7 cellular contexts compared by ENCODE assay signal in the genomic region with DNA sequence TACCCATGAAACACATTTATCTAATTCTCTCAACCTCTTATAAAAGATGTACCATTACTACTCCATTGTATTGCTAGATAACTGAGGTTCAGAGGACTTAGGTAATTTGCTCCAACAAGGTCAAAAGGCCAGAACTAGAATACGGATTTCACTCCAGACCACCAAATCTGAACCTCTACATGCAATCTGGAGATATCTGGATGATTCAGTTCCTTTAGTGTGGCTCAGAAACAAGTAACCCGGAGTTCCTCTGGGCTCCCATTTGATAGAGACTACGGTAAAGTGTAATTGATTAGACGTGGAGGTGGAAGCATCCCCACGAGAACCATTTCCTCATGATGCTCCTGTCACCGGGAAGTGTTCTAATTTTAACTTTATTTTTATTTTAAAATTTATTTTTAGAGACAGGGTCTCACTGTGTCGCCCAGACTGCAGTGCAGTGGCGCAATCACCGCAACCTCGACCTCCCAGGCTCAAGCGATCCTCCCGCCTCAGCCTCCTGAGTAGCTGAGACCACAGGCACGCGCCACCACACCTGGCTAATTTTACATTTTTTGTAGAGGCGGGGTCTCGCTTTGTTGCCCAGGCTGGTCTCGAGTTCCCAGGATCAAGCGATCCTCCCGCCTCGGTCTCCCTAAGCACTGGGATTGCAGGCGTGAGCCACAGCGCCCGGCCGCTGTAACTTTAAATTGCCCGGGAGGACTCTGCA. TPM values are rescaled to one million over a fixed set of nuclear protein-coding genes. Genes with fewer than 3 reads are reported as not detected.
DNase-seq lines count a peak whose midpoint lies in the region; ATAC-seq, FAIRE-seq and TF ChIP-seq lines count a peak whose summit lies in the region.

No MANE protein-coding gene starts in this region.

- POLR2A ChIA-PET in activated CD8-positive, alpha-beta T cell treated with anti-CD3 and anti-CD28 coated beads, Interleukin-2, amount 10 ng/mL, durations not matched to agents 7 days and 5 days (lab: Charles Lee) = interaction anchor here (1.2 to 1.6 kb wide), 3 partner anchors 31 to 235 kb away, joined by 3 to 4 read pairs (median 3); no protein-coding TSS in a partner anchor

- TF ChIP-seq CTCF in tibial nerve (IDR thresholded peaks at IDR 0.05) = no peak

- TF ChIP-seq POLR2A in tibial nerve (IDR thresholded peaks at IDR 0.05) = no peak

- TF ChIP-seq EP300 in tibial nerve (IDR thresholded peaks at IDR 0.05) = no peak

- peak overlapping the region; percentile 96 for H3K4me3 Mint-ChIP-seq in activated CD8-positive, alpha-beta T cell treated with anti-CD3 and anti-CD28 coated beads, Interleukin-2, amount 10 ng/mL, durations not matched to agents 7 days and 5 days

- H3K36me3 ChIP-seq in tibial nerve = peaks cover 0 to 28% (median 0%) of the 10 kb centered on the region in 3 donors

- CTCF ChIA-PET in activated CD8-positive, alpha-beta T cell treated with anti-CD3 and anti-CD28 coated beads, Interleukin-2, amount 10 ng/mL, durations not matched to agents 7 days and 5 days (lab: Charles Lee) = interaction anchor here (1.0 kb wide), 1 partner anchor 135 kb away, joined by 3 read pairs; no protein-coding TSS in a partner anchor

- ATAC-seq in HG03025 (IDR thresholded peaks at IDR 0.05; ENCODE audit: low FRiP score, unreplicated experiment) = peak; percentile 25
- peak; percentile 14 for ATAC-seq in activated CD8-positive, alpha-beta T cell treated with anti-CD3 and anti-CD28 coated beads, Interleukin-2, amount 10 ng/mL, durations not matched to agents 7 days and 5 days

- peak overlapping the region; percentile 77 to 96 (median 85) for H3K4me3 ChIP-seq in tibial nerve

- H3K27me3 Mint-ChIP-seq in activated CD8-positive, alpha-beta T cell treated with anti-CD3 and anti-CD28 coated beads, Interleukin-2, amount 10 ng/mL, durations not matched to agents 7 days and 5 days (ENCODE audit: low read depth) = no peaks in the 10 kb centered on the region

- H3K9me3 ChIP-seq in tibial nerve = peaks cover 0 to 8% (median 0%) of the 10 kb centered on the region in 4 donors

- no peaks in the 10 kb centered on the region for H3K9me3 Mint-ChIP-seq in activated CD8-positive, alpha-beta T cell treated with anti-CD3 and anti-CD28 coated beads, Interleukin-2, amount 10 ng/mL, durations not matched to agents 7 days and 5 days (ENCODE audit: insufficient read depth)

- H3K27me3 ChIP-seq in tibial nerve = no peaks in the 10 kb centered on the region

- DNase-seq in GM19239 (ENCODE audit: insufficient read length, low spot score) (no peak), kidney tubule cell (ENCODE audit: low spot score) (peak; percentile 2), tibial nerve (ENCODE audit: low spot score in 2 of 2) (no peak), SW 1271 (lab: John Stamatoyannopoulos, UW) (no peak)
- DNase-seq in activated CD8-positive, alpha-beta T cell treated with anti-CD3 and anti-CD28 coated beads, Interleukin-2, amount 10 ng/mL, durations not matched to agents 7 days and 5 days = no peak
- DNase-seq in activated CD4-positive, alpha-beta T cell treated with anti-CD3 and anti-CD28 coated beads, Interleukin-2, amount 50 U/mL, for 48 hours = no peak

- 18 to 22% methylated on average over 24 to 25 of the region's 25 CpGs for WGBS in tibial nerve, 2 donors

- peaks cover 53% of the 10 kb centered on the region for H3K36me3 Mint-ChIP-seq in activated CD8-positive, alpha-beta T cell treated with anti-CD3 and anti-CD28 coated beads, Interleukin-2, amount 10 ng/mL, durations not matched to agents 7 days and 5 days (ENCODE audit: low read depth)

- peak overlapping the region; percentile 91 for H3K27ac Mint-ChIP-seq in activated CD8-positive, alpha-beta T cell treated with anti-CD3 and anti-CD28 coated beads, Interleukin-2, amount 10 ng/mL, durations not matched to agents 7 days and 5 days

- peak overlapping the region in 2 of 4 donors; percentile 78 to 81 for H3K27ac ChIP-seq in tibial nerve

- peak; percentile 4 for FAIRE-seq in GM19239 (lab: Jason Lieb, UNC)

- peaks cover 45% of the 10 kb centered on the region for H3K4me1 Mint-ChIP-seq in activated CD8-positive, alpha-beta T cell treated with anti-CD3 and anti-CD28 coated beads, Interleukin-2, amount 10 ng/mL, durations not matched to agents 7 days and 5 days (ENCODE audit: low read depth)

- peaks cover 3 to 29% (median 7%) of the 10 kb centered on the region in 4 donors for H3K4me1 ChIP-seq in tibial nerve

RNA-seq across cellular contexts. Expression of a gene that starts 0.6 kb away (rescaled TPM):
- total RNA-seq in activated CD8-positive, alpha-beta T cell treated with anti-CD3 and anti-CD28 coated beads, Interleukin-2, amount 10 ng/mL, durations not matched to agents 7 days and 5 days = 10 to 100 TPM; 23.3 to 25.4 TPM
- total RNA-seq in tibial nerve = 10 to 100 TPM; 12.6 to 22.8 (median 15.6) TPM
